22 cellular contexts compared by ENCODE assay signal in the genomic region with DNA sequence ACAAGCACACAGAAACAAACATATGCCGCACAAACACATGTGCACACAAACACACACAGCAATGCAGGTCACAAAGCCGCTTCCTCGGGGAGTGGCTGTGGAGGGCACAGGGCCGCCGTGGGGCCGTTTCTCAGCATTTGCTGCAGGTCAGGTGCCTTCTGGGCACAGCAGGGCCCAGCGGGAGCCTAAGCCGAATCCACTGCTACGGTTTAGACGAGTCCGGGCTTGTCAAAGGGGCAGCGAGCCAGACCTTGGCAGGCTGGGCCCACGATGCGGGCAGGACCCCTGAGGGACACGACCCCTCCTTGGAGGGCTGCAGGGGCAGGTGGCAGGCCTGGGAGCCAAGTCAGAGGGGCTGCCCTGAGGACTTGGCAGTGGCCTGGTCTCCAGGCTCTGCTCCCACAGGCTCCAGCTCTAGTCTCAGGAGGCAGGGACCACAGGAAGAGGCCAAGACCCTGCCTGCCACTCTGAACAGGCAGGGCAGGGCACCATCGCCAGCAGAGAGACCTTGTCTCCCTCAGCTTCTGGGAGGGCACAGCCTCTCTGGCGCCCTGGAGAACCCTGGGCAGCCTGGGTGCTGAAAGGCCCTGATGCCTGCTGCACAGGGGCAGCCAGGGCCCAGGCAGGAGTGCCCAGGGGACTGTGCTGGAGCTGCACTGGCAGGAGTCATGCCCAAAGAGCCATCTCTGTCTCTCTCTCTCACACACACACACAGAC. TPM values are rescaled to one million over a fixed set of nuclear protein-coding genes. Genes with fewer than 3 reads are reported as not detected.
DNase-seq lines count a peak whose midpoint lies in the region; ATAC-seq, FAIRE-seq and TF ChIP-seq lines count a peak whose summit lies in the region.
"Had no signal": no experiment of that assay in that cellular context is flagged by ENCODE, and none has a peak within 500 bp of the region (broad histone marks: within the 10 kb centered on the region; RNA-seq: fewer than 3 reads in every experiment).

No MANE protein-coding gene starts in this region.

- no peaks in the 10 kb centered on the region for H3K9me3 Mint-ChIP-seq in effector memory CD8-positive, alpha-beta T cell
- no peaks in the 10 kb centered on the region for H3K9me3 Mint-ChIP-seq in activated CD4-positive, alpha-beta memory T cell treated with anti-CD3 and anti-CD28 coated beads for 36 hours
- H3K9me3 Mint-ChIP-seq: CD8-positive, alpha-beta T cell; T-helper 1 cell treated with Interleukin-12 subunit alpha and Interleukin-12 subunit beta and Interleukin-4 antibody, amounts not matched to agents 30 μg/mL and 1 μg/mL, for 36 hours had no signal

- no TSS peak for BruUV-seq in endothelial cell of umbilical vein (replicated peaks; lab: Mats Ljungman, UMichigan)

- no peak overlapping the region for H3K4me3 Mint-ChIP-seq in effector memory CD8-positive, alpha-beta T cell
- H3K4me3 Mint-ChIP-seq in activated CD4-positive, alpha-beta memory T cell treated with anti-CD3 and anti-CD28 coated beads for 36 hours = no peak overlapping the region
- H3K4me3 Mint-ChIP-seq: CD8-positive, alpha-beta T cell; IgD-negative memory B cell; T-helper 1 cell treated with Interleukin-12 subunit alpha and Interleukin-12 subunit beta and Interleukin-4 antibody, amounts not matched to agents 30 μg/mL and 1 μg/mL, for 36 hours had no signal

- DNase-seq in DMS 273 (lab: John Stamatoyannopoulos, UW; ENCODE audit: unreplicated experiment) (peak; percentile 86), EH (ENCODE audit: low read depth) (peak; percentile 29), NCI-H446 treated with DMSO at 0.1 percent for 48 hours (lab: John Stamatoyannopoulos, UW) (peak; percentile 43), endothelial cell of umbilical vein (ENCODE audit: low read depth, low spot score) (peak; percentile 36), foreskin fibroblast (no peak), hippocampal formation (lab: John Stamatoyannopoulos, UW) (no peak)
- DNase-seq in effector memory CD8-positive, alpha-beta T cell = no peak
- DNase-seq in activated CD4-positive, alpha-beta memory T cell treated with anti-CD3 and anti-CD28 coated beads for 36 hours = no peak
- DNase-seq: ACHN; CD8-positive, alpha-beta T cell; EL; NCI-H2171 treated with DMSO at 0.1 percent for 48 hours; NCI-H82; Peyer's patch; SHP77 had no signal

- peak; percentile 53 for TF ChIP-seq POLR2A in endothelial cell of umbilical vein (IDR thresholded peaks at IDR 0.05; ENCODE audit: low read depth, low read length)

- no peaks in the 10 kb centered on the region for H3K79me2 ChIP-seq in endothelial cell of umbilical vein (ENCODE audit: control insufficient read depth, insufficient read depth, low read length)

- peaks cover 5 to 6% of the 10 kb centered on the region in 2 experiments for H3K27me3 ChIP-seq in endothelial cell of umbilical vein (ENCODE audit: control insufficient read depth in 2 of 2, insufficient read depth in 2 of 2, low read length in 2 of 2)
- H3K27me3 ChIP-seq: Peyer's patch had no signal

- peaks cover 0 to 13% of the 10 kb centered on the region in 2 experiments for H3K36me3 ChIP-seq in endothelial cell of umbilical vein (ENCODE audit: control insufficient read depth in 2 of 2, extremely low read depth in 1 of 2, insufficient read depth in 2 of 2, low read length in 2 of 2)
- H3K36me3 ChIP-seq: Peyer's patch had no signal

- no peak overlapping the region for H3K27ac ChIP-seq in endothelial cell of umbilical vein (ENCODE audit: insufficient read depth, low read depth, low read length)
- H3K27ac ChIP-seq: Peyer's patch had no signal

- no peak overlapping the region for H2AFZ ChIP-seq in endothelial cell of umbilical vein (ENCODE audit: low read depth, low read length)

- no peaks in the 10 kb centered on the region for H3K36me3 Mint-ChIP-seq in effector memory CD8-positive, alpha-beta T cell (ENCODE audit: insufficient read depth)
- no peaks in the 10 kb centered on the region for H3K36me3 Mint-ChIP-seq in activated CD4-positive, alpha-beta memory T cell treated with anti-CD3 and anti-CD28 coated beads for 36 hours
- H3K36me3 Mint-ChIP-seq: CD8-positive, alpha-beta T cell; IgD-negative memory B cell had no signal

- H3K4me1 ChIP-seq in endothelial cell of umbilical vein (ENCODE audit: control insufficient read depth, extremely low read depth, insufficient read depth, low read length) = no peaks in the 10 kb centered on the region

- no peak overlapping the region for H3K27ac Mint-ChIP-seq in effector memory CD8-positive, alpha-beta T cell
- H3K27ac Mint-ChIP-seq in activated CD4-positive, alpha-beta memory T cell treated with anti-CD3 and anti-CD28 coated beads for 36 hours = no peak overlapping the region
- H3K27ac Mint-ChIP-seq: CD8-positive, alpha-beta T cell; IgD-negative memory B cell; T-helper 1 cell treated with Interleukin-12 subunit alpha and Interleukin-12 subunit beta and Interleukin-4 antibody, amounts not matched to agents 30 μg/mL and 1 μg/mL, for 36 hours had no signal

- POLR2A ChIA-PET in endothelial cell of umbilical vein (lab: Charles Lee) = interaction anchor here (1.3 kb wide), 1 partner anchor 51 kb away, joined by 3 read pairs; no protein-coding TSS in a partner anchor
- POLR2A ChIA-PET in activated CD4-positive, alpha-beta memory T cell treated with anti-CD3 and anti-CD28 coated beads for 36 hours (lab: Charles Lee) = no interaction called here

- no peak overlapping the region for H3K4me2 ChIP-seq in endothelial cell of umbilical vein (ENCODE audit: insufficient read depth, low read length)

- TF ChIP-seq CTCF in endothelial cell of umbilical vein (IDR thresholded peaks at IDR 0.05; ENCODE audit: extremely low read depth in 1 of 2, insufficient read depth in 1 of 2, low read depth in 1 of 2, low read length in 2 of 2) (no peak), foreskin fibroblast (IDR thresholded peaks at IDR 0.05; ENCODE audit: low read depth, low read length) (no peak)

- dilution Hi-C loops in endothelial cell of umbilical vein (cut with MboI; ENCODE audit: extremely low pct_ligation_motif_present, low sequenced_read_pairs) = no loop called here

- no peak for FAIRE-seq in endothelial cell of umbilical vein (lab: Jason Lieb, UNC)
- FAIRE-seq: D721Med, H54 had no signal

- H3K4me1 Mint-ChIP-seq in effector memory CD8-positive, alpha-beta T cell (ENCODE audit: low read depth in 2 of 2) = peaks cover 4% of the 10 kb centered on the region in 2 donors
- peaks cover 13% of the 10 kb centered on the region for H3K4me1 Mint-ChIP-seq in activated CD4-positive, alpha-beta memory T cell treated with anti-CD3 and anti-CD28 coated beads for 36 hours (ENCODE audit: low read depth)

- no peak overlapping the region for H3K9ac ChIP-seq in endothelial cell of umbilical vein (replicated peaks; ENCODE audit: extremely low read depth, insufficient read depth, low read length)

- H3K9me1 ChIP-seq in endothelial cell of umbilical vein (replicated peaks; ENCODE audit: control insufficient read depth, extremely low read depth, insufficient read depth, low read length) = no peaks in the 10 kb centered on the region

- no peak for ATAC-seq in effector memory CD8-positive, alpha-beta T cell (replicated peaks)
- ATAC-seq: CD8-positive, alpha-beta T cell; SK-N-SH treated with all-trans-retinoic acid at 6 μM for 48 hours had no signal

- H3K9me3 ChIP-seq in endothelial cell of umbilical vein (replicated peaks; ENCODE audit: control insufficient read depth, insufficient read depth, low read length) = no peaks in the 10 kb centered on the region
- H3K9me3 ChIP-seq: Peyer's patch had no signal

- peaks cover 9 to 12% of the 10 kb centered on the region in 2 donors for H3K27me3 Mint-ChIP-seq in effector memory CD8-positive, alpha-beta T cell
- H3K27me3 Mint-ChIP-seq in activated CD4-positive, alpha-beta memory T cell treated with anti-CD3 and anti-CD28 coated beads for 36 hours = peaks cover 5% of the 10 kb centered on the region

- intact Hi-C loops in endothelial cell of umbilical vein (cut with micrococcal nuclease) = no loop called here
- intact Hi-C loops in activated CD4-positive, alpha-beta memory T cell treated with anti-CD3 and anti-CD28 coated beads for 36 hours (cut with micrococcal nuclease) = no loop called here

- H4K20me1 ChIP-seq in endothelial cell of umbilical vein (replicated peaks; ENCODE audit: control insufficient read depth, extremely low read depth, insufficient read depth, low read length) = no peaks in the 10 kb centered on the region

- CTCF ChIA-PET in endothelial cell of umbilical vein (lab: Charles Lee) = interaction anchor here (2.5 to 8.2 kb wide), 2 partner anchors 41 to 51 kb away, joined by 16 to 146 read pairs; partner anchors contain the start of gene HAUS7
- CTCF ChIA-PET in activated CD4-positive, alpha-beta memory T cell treated with anti-CD3 and anti-CD28 coated beads for 36 hours (lab: Charles Lee) = interaction anchor here (0.7 kb wide), 1 partner anchor 571 kb away, joined by 3 read pairs; no protein-coding TSS in a partner anchor

- H3K4me3 ChIP-seq in endothelial cell of umbilical vein (replicated peaks in 1 of 3; ENCODE audit: insufficient read depth in 1 of 3, low read depth in 1 of 3, low read length in 3 of 3) = no peak overlapping the region
- no peak overlapping the region for H3K4me3 ChIP-seq in foreskin fibroblast (ENCODE audit: low read depth in 1 of 2, low read length in 2 of 2)
- H3K4me3 ChIP-seq: Peyer's patch had no signal

RNA-seq across cellular contexts. Expression of gene ATP2B3, which starts 5.5 kb away (rescaled TPM):
- 0.07 and 0.16 TPM in 2 replicates for total RNA-seq in endothelial cell of umbilical vein
- 0.01 and 0.02 TPM in 2 replicates for polyA plus RNA-seq in endothelial cell of umbilical vein
- 0.01 TPM in 1 of 2 replicates, not detected in the other for polyA plus RNA-seq in endothelial cell of umbilical vein (2011; cell fraction: cytosol; rRNA removed)
- 0.33 and 0.48 TPM in 2 replicates for polyA plus RNA-seq in endothelial cell of umbilical vein (2011; cell fraction: nucleus; rRNA removed)
- not detected in 2 replicates for polyA plus RNA-seq in endothelial cell of umbilical vein (2012)
- polyA minus RNA-seq in endothelial cell of umbilical vein = not detected in 2 replicates
- polyA minus RNA-seq in endothelial cell of umbilical vein (2011; cell fraction: cytosol; rRNA and poly(A)+ RNA removed) = not detected
- polyA minus RNA-seq in endothelial cell of umbilical vein (2011; cell fraction: nucleus; rRNA and poly(A)+ RNA removed) = 0.24 TPM in 1 of 2 replicates, not detected in the other
- not detected for total RNA-seq in activated CD4-positive, alpha-beta memory T cell treated with anti-CD3 and anti-CD28 coated beads for 36 hours
- total RNA-seq: CD8-positive, alpha-beta T cell; HT-29; LHCN-M2; Peyer's patch had no signal
- polyA plus RNA-seq: IgD-negative memory B cell had no signal

RNA-seq across cellular contexts. Expression of gene BGN, which starts 17.2 kb away (rescaled TPM):
- total RNA-seq in endothelial cell of umbilical vein = 453 and 479 TPM in 2 replicates
- polyA plus RNA-seq in endothelial cell of umbilical vein = 879 and 880 TPM in 2 replicates
- polyA plus RNA-seq in endothelial cell of umbilical vein (2011; cell fraction: cytosol; rRNA removed) = 626 and 746 TPM in 2 replicates
- 244 and 299 TPM in 2 replicates for polyA plus RNA-seq in endothelial cell of umbilical vein (2011; cell fraction: nucleus; rRNA removed)
- 316 and 701 TPM in 2 replicates for polyA plus RNA-seq in endothelial cell of umbilical vein (2012)
- 471 and 514 TPM in 2 replicates for polyA minus RNA-seq in endothelial cell of umbilical vein
- not detected for polyA minus RNA-seq in endothelial cell of umbilical vein (2011; cell fraction: cytosol; rRNA and poly(A)+ RNA removed)
- polyA minus RNA-seq in endothelial cell of umbilical vein (2011; cell fraction: nucleus; rRNA and poly(A)+ RNA removed) = 104 and 164 TPM in 2 replicates
- total RNA-seq in activated CD4-positive, alpha-beta memory T cell treated with anti-CD3 and anti-CD28 coated beads for 36 hours = not detected
- total RNA-seq: CD8-positive, alpha-beta T cell; LHCN-M2 had no signal
- polyA plus RNA-seq: IgD-negative memory B cell had no signal

RNA-seq across cellular contexts. Expression of gene HAUS7, which starts 41.6 kb away (rescaled TPM):
- total RNA-seq in endothelial cell of umbilical vein = 30.6 and 46.4 TPM in 2 replicates
- 31.0 and 33.4 TPM in 2 replicates for polyA plus RNA-seq in endothelial cell of umbilical vein
- polyA plus RNA-seq in endothelial cell of umbilical vein (2011; cell fraction: cytosol; rRNA removed) = 28.1 and 34.5 TPM in 2 replicates
- polyA plus RNA-seq in endothelial cell of umbilical vein (2011; cell fraction: nucleus; rRNA removed) = 76.6 and 103 TPM in 2 replicates
- 23.4 and 27.4 TPM in 2 replicates for polyA plus RNA-seq in endothelial cell of umbilical vein (2012)
- 16.4 and 29.5 TPM in 2 replicates for polyA minus RNA-seq in endothelial cell of umbilical vein
- polyA minus RNA-seq in endothelial cell of umbilical vein (2011; cell fraction: cytosol; rRNA and poly(A)+ RNA removed) = 34.5 TPM
- 10.4 and 11.6 TPM in 2 replicates for polyA minus RNA-seq in endothelial cell of umbilical vein (2011; cell fraction: nucleus; rRNA and poly(A)+ RNA removed)
- 10 to 100 TPM; 59.1 to 62.3 TPM for total RNA-seq in activated CD4-positive, alpha-beta memory T cell treated with anti-CD3 and anti-CD28 coated beads for 36 hours

Comparison
In these comparisons a context has a peak if more than half of its experiments do, and no peak if none do; other contexts are left out.
1. DNase-seq: peak in DMS 273 (single experiment), EH (single experiment), NCI-H446 treated with DMSO at 0.1 percent for 48 hours (single experiment) and endothelial cell of umbilical vein (single experiment); none in effector memory CD8-positive, alpha-beta T cell (0 of 3), activated CD4-positive, alpha-beta memory T cell treated with anti-CD3 and anti-CD28 coated beads for 36 hours (single experiment), foreskin fibroblast (0 of 2) and hippocampal formation (0 of 2).
2. RNA of gene BGN, which starts 17.2 kb away (total RNA-seq): 453 to 479 TPM in endothelial cell of umbilical vein; not detected in activated CD4-positive, alpha-beta memory T cell treated with anti-CD3 and anti-CD28 coated beads for 36 hours; every median in the first group is over 100 times any median in the second.